11 cellular contexts compared by ENCODE assay signal in genomic region chr9:1042466-1042865, GRCh38. TPM values are rescaled to one million over a fixed set of nuclear protein-coding genes. Genes with fewer than 3 reads are reported as not detected.
DNase-seq lines count a peak whose midpoint lies in the region; ATAC-seq, FAIRE-seq and TF ChIP-seq lines count a peak whose summit lies in the region.
"Had no signal": no experiment of that assay in that cellular context is flagged by ENCODE, and none has a peak within 500 bp of the region (broad histone marks: within the 10 kb centered on the region; RNA-seq: fewer than 3 reads in every experiment).

No MANE protein-coding gene starts in this region.

- peaks cover 20% of the 10 kb centered on the region for H3K4me1 Mint-ChIP-seq in nephron progenitor cell

- no peaks in the 10 kb centered on the region for H3K9me3 ChIP-seq in HUES6 (ENCODE audit: control insufficient read depth, insufficient read depth, low read depth, low read length)

- H3K36me3 Mint-ChIP-seq in nephron progenitor cell (ENCODE audit: low read depth): no peaks in the 10 kb centered on the region

- H3K27ac ChIP-seq in HUES6 (ENCODE audit: low read depth, low read length): no peak overlapping the region
- peak overlapping the region in 1 of 59 donors; percentile 21 for H3K27ac ChIP-seq in dorsolateral prefrontal cortex

- H3K27ac Mint-ChIP-seq in nephron progenitor cell: no peak overlapping the region

- H3K27me3 ChIP-seq in HUES6 (ENCODE audit: control insufficient read depth, insufficient read depth, low read length): peaks cover 100% of the 10 kb centered on the region
- H3K27me3 ChIP-seq in dorsolateral prefrontal cortex: peaks cover 4 to 100% (median 89%) of the 10 kb centered on the region in 45 donors

- peak overlapping the region; percentile 73 for H3K4me3 Mint-ChIP-seq in nephron progenitor cell

- peaks cover 33% of the 10 kb centered on the region for H3K9me3 Mint-ChIP-seq in nephron progenitor cell

- DNase-seq in D721Med (ENCODE audit: insufficient read length, low spot score) (no peak), dorsolateral prefrontal cortex (peak in 1 of 10 donors; percentile 69), nephron progenitor cell (peak; percentile 92), cerebellar cortex (ENCODE audit: low spot score) (no peak), kidney tubule cell (ENCODE audit: low spot score) (no peak)
- DNase-seq: NCI-H2081 treated with DMSO at 0.1 percent for 48 hours had no signal

- peak overlapping the region; percentile 49 for H3K4me3 ChIP-seq in HUES6 (ENCODE audit: low read depth, low read length)
- H3K4me3 ChIP-seq in dorsolateral prefrontal cortex: peak overlapping the region in 54 of 59 donors; percentile 5 to 66 (median 43)

- peak; percentile 38 for TF ChIP-seq CTCF in D721Med (IDR thresholded peaks at IDR 0.05; ENCODE audit: insufficient read depth, missing control alignments)
- TF ChIP-seq CTCF in dorsolateral prefrontal cortex (IDR thresholded peaks at IDR 0.05 in 54 of 56, conservative IDR thresholded peaks at IDR 0.05 in 2 of 56; ENCODE audit: low read depth in 1 of 56, partially characterized antibody in 56 of 56): peak in 53 of 56 donors; percentile 13 to 74 (median 50)
- peak; percentile 42 for TF ChIP-seq CTCF in nephron progenitor cell (IDR thresholded peaks at IDR 0.05)

- ATAC-seq in HG02970 (IDR thresholded peaks at IDR 0.05; ENCODE audit: low FRiP score, unreplicated experiment) (no peak), HG03025 (IDR thresholded peaks at IDR 0.05; ENCODE audit: low FRiP score, unreplicated experiment) (no peak)

- H3K9ac ChIP-seq in HUES6 (ENCODE audit: low read length): no peak overlapping the region

- H3K36me3 ChIP-seq in HUES6 (ENCODE audit: control insufficient read depth, insufficient read depth, low read length): no peaks in the 10 kb centered on the region

- H3K27me3 Mint-ChIP-seq in nephron progenitor cell (ENCODE audit: low read depth, poor library complexity): peaks cover 61% of the 10 kb centered on the region

- H3K4me1 ChIP-seq in HUES6 (ENCODE audit: control insufficient read depth, insufficient read depth, low read length): 0 out of 2 replicates have a peak, but pooled peaks cover 5% of the 10 kb centered on the region

- intact Hi-C loops in dorsolateral prefrontal cortex (cut with DNase I): no loop called here

- FAIRE-seq in D721Med (lab: Jason Lieb, UNC): no peak
- FAIRE-seq: GM18507 had no signal

RNA-seq across cellular contexts. Expression of gene DMRT2, which starts 7.7 kb away (rescaled TPM):
- total RNA-seq in dorsolateral prefrontal cortex: 10 to 100 TPM in 3 of 120 experiments, 1 to 10 TPM in 106, under 1 TPM in 10, not detected in 1; 0.32 to 18.3 (median 3.5) TPM
- total RNA-seq: lung microvascular endothelial cell had no signal
